ENCODE assay signal across 19 cellular contexts in genomic region chr5:179437341-179438001, GRCh38.
"Had no signal": no experiment of that assay in that cellular context is flagged by ENCODE, and none has a peak within 500 bp of the region (broad histone marks: within the 10 kb centered on the region; RNA-seq: fewer than 3 reads in every experiment).

No MANE protein-coding gene starts in this region.

- DNase-seq: activated CD4-positive, alpha-beta T cell treated with anti-CD3 and anti-CD28 coated beads for 48 hours; activated CD4-positive, CD25-positive, alpha-beta regulatory T cell; activated CD8-positive, alpha-beta T cell treated with anti-CD3 and anti-CD28 coated beads for 36 hours; activated naive CD4-positive, alpha-beta T cell treated with Interleukin-2 at 50 U/mL for 16 hours; activated T-cell treated with anti-CD3 and anti-CD28 coated beads, Interleukin-2, amount 50 U/mL, for 1 hour; caudate nucleus; colonic mucosa; foreskin keratinocyte; hippocampal formation; left ventricle myocardium inferior; mesendoderm; naive thymus-derived CD8-positive, alpha-beta T cell; nucleus accumbens; retina; T1000 had no signal

- H3K9me3 ChIP-seq: colonic mucosa had no signal

- H3K27me3 Mint-ChIP-seq: activated CD8-positive, alpha-beta T cell treated with anti-CD3 and anti-CD28 coated beads for 36 hours had no signal

- H3K4me1 ChIP-seq: body of pancreas, colonic mucosa, foreskin keratinocyte, left ventricle myocardium inferior had no signal

- H3K27ac Mint-ChIP-seq: activated CD8-positive, alpha-beta T cell treated with anti-CD3 and anti-CD28 coated beads for 36 hours; activated T-helper 2 cell treated with anti-CD3 and anti-CD28 coated beads, Interferon-gamma antibody, Interleukin-2, Interleukin-4, amounts not matched to agents 10 μg/mL and 5 μg/mL and 100 μg/mL, durations not matched to agents 14 hours and 24 hours and 36 hours; naive thymus-derived CD8-positive, alpha-beta T cell; stimulated activated naive CD8-positive, alpha-beta T cell treated with anti-CD3 and anti-CD28 coated beads, Interleukin-15, Interleukin-2, amounts not matched to agents 100 ng/mL and 50 ng/mL, for 24 hours had no signal

- ATAC-seq: activated CD8-positive, alpha-beta T cell treated with anti-CD3 and anti-CD28 coated beads for 36 hours; foreskin keratinocyte; naive thymus-derived CD8-positive, alpha-beta T cell had no signal

- H3K36me3 ChIP-seq: colonic mucosa, left ventricle myocardium inferior, tibial nerve had no signal

- H3K4me1 Mint-ChIP-seq: naive thymus-derived CD8-positive, alpha-beta T cell had no signal

- H3K4me3 Mint-ChIP-seq: activated CD8-positive, alpha-beta T cell treated with anti-CD3 and anti-CD28 coated beads for 36 hours; naive thymus-derived CD8-positive, alpha-beta T cell; stimulated activated naive CD8-positive, alpha-beta T cell treated with anti-CD3 and anti-CD28 coated beads, Interleukin-15, Interleukin-2, amounts not matched to agents 100 ng/mL and 50 ng/mL, for 24 hours had no signal

- H3K4me3 ChIP-seq: body of pancreas, colonic mucosa, left ventricle myocardium inferior, tibial nerve had no signal

- H3K27me3 ChIP-seq: body of pancreas, colonic mucosa, foreskin keratinocyte, tibial nerve had no signal

- H3K27ac ChIP-seq: body of pancreas, colonic mucosa, foreskin keratinocyte, left ventricle myocardium inferior, tibial nerve had no signal

- H3K9me3 Mint-ChIP-seq: activated T-helper 2 cell treated with anti-CD3 and anti-CD28 coated beads, Interferon-gamma antibody, Interleukin-2, Interleukin-4, amounts not matched to agents 10 μg/mL and 5 μg/mL and 100 μg/mL, durations not matched to agents 14 hours and 24 hours and 36 hours had no signal
